In the genomic region with DNA sequence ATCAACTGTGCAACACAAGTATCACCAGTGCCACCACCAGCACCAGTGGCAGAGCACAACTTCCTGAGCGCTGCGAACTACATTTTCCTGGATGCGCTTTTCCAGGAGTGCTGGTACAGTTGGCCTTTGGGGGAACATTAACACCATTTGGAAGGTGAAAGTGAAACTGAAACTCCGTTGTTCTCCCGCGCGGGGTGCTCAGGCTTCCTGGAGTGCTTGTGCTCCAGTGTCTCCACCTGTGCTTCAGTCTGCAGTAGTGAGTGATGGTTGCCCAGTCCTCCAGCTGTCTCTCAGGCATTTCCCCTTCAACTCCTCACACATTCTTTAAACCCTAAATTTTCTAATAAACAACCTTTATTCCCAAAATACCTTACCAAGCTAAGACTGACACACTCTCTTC, we compare ENCODE assay signal across 14 cellular contexts.
DNase-seq lines count a peak whose midpoint lies in the region; ATAC-seq and TF ChIP-seq lines count a peak whose summit lies in the region.
"Had no signal": no experiment of that assay in that cellular context is flagged by ENCODE, and none has a peak within 500 bp of the region (broad histone marks: within the 10 kb centered on the region; RNA-seq: fewer than 3 reads in every experiment).

No MANE protein-coding gene starts in this region.

- TF ChIP-seq CTCF in AG09309 (IDR thresholded peaks at IDR 0.05; ENCODE audit: control insufficient read depth, insufficient read depth, low read depth, low read length, missing control alignments): no peak
- TF ChIP-seq CTCF in RWPE1 (conservative IDR thresholded peaks at IDR 0.05; ENCODE audit: low read depth): no peak

- CTCF ChIA-PET in RWPE1 (lab: Yijun Ruan, JAX): no interaction called here

- H3K27ac ChIP-seq in RWPE1: no peak overlapping the region
- H3K27ac ChIP-seq: dorsolateral prefrontal cortex, gastrocnemius medialis, spleen, uterus, VCaP had no signal

- peak overlapping the region; percentile 71 for H3K4me3 Mint-ChIP-seq in activated T-helper 17 cell treated with anti-CD3 and anti-CD28 coated beads, Interleukin-2, amount 50 U/mL, for 72 hours

- ATAC-seq in activated T-helper 17 cell treated with anti-CD3 and anti-CD28 coated beads, Interleukin-2, amount 50 U/mL, for 72 hours (replicated peaks): peak; percentile 44
- ATAC-seq: gastrocnemius medialis had no signal

- POLR2A ChIA-PET in RWPE1 (lab: Yijun Ruan, JAX; ENCODE audit: low non-redundant PET): no interaction called here

- no peaks in the 10 kb centered on the region for H3K36me3 Mint-ChIP-seq in activated T-helper 17 cell treated with anti-CD3 and anti-CD28 coated beads, Interleukin-2, amount 50 U/mL, for 72 hours (ENCODE audit: low read depth)

- no peak overlapping the region for H3K27ac Mint-ChIP-seq in activated T-helper 17 cell treated with anti-CD3 and anti-CD28 coated beads, Interleukin-2, amount 50 U/mL, for 72 hours

- H3K27me3 Mint-ChIP-seq in activated T-helper 17 cell treated with anti-CD3 and anti-CD28 coated beads, Interleukin-2, amount 50 U/mL, for 72 hours: no peaks in the 10 kb centered on the region

- H3K4me3 ChIP-seq in AG09309 (ENCODE audit: control insufficient read depth, low read depth, low read length): peak overlapping the region; percentile 16
- H3K4me3 ChIP-seq: dorsolateral prefrontal cortex, gastrocnemius medialis, uterus had no signal

- H3K9me3 Mint-ChIP-seq in activated T-helper 17 cell treated with anti-CD3 and anti-CD28 coated beads, Interleukin-2, amount 50 U/mL, for 72 hours: no peaks in the 10 kb centered on the region

- H3K4me1 Mint-ChIP-seq in activated T-helper 17 cell treated with anti-CD3 and anti-CD28 coated beads, Interleukin-2, amount 50 U/mL, for 72 hours: peaks cover 5% of the 10 kb centered on the region

- DNase-seq in AG09309 (ENCODE audit: low read depth) (no peak), DMS53 (lab: John Stamatoyannopoulos, UW) (peak; percentile 93), NCI-H2107 treated with DMSO at 0.1 percent for 48 hours (lab: John Stamatoyannopoulos, UW; ENCODE audit: unreplicated experiment) (peak; percentile 48), RWPE1 (ENCODE audit: low spot score) (no peak), nucleus accumbens (lab: John Stamatoyannopoulos, UW) (no peak), iPS-NIHi7 (ENCODE audit: extremely low spot score) (no peak), RKO (ENCODE audit: low spot score) (no peak)
- DNase-seq: dorsolateral prefrontal cortex, gastrocnemius medialis, NCI-H1417 treated with DMSO at 0.1 percent for 48 hours, spleen, uterus had no signal

Comparison
In these comparisons a context has a peak if more than half of its experiments do, and no peak if none do; other contexts are left out.
1. DNase-seq: peak in DMS53 (single experiment) and NCI-H2107 treated with DMSO at 0.1 percent for 48 hours (single experiment); none in AG09309 (single experiment), RWPE1 (single experiment), nucleus accumbens (0 of 56), iPS-NIHi7 (single experiment) and RKO (single experiment).